In genomic region chr5:140557965-140558364, GRCh38 we compare ENCODE assay signal across 9 cellular contexts. TPM values are rescaled to one million over a fixed set of nuclear protein-coding genes. Genes with fewer than 3 reads are reported as not detected.
DNase-seq lines count a peak whose midpoint lies in the region; ATAC-seq, FAIRE-seq and TF ChIP-seq lines count a peak whose summit lies in the region.
"Had no signal": no experiment of that assay in that cellular context is flagged by ENCODE, and none has a peak within 500 bp of the region (broad histone marks: within the 10 kb centered on the region; RNA-seq: fewer than 3 reads in every experiment).

No MANE protein-coding gene starts in this region.

- WGBS in SK-N-SH (ENCODE audit: low lambda C conversion rate), result 91% methylated on average over 3 of the region's 3 CpGs

- peak overlapping the region; percentile 68; the same call in 1 of the 2 replicates for H2AFZ ChIP-seq in SK-N-SH (ENCODE audit: low read depth)

- H3K9me2 ChIP-seq in SK-N-SH, result no peaks in the 10 kb centered on the region

- H3K27me3 Mint-ChIP-seq in activated T-helper 1 cell treated with anti-CD3 and anti-CD28 coated beads, Interleukin-12 subunit alpha, Interleukin-12 subunit beta, Interleukin-2, Interleukin-4 antibody, amounts not matched to agents 30 ng/mL and 10 ng/mL and 1 ng/mL, durations not matched to agents 14 hours and 24 hours and 36 hours (ENCODE audit: insufficient read depth), result no peaks in the 10 kb centered on the region

- no peaks in the 10 kb centered on the region for H3K9me3 Mint-ChIP-seq in activated T-helper 1 cell treated with anti-CD3 and anti-CD28 coated beads, Interleukin-12 subunit alpha, Interleukin-12 subunit beta, Interleukin-2, Interleukin-4 antibody, amounts not matched to agents 30 ng/mL and 10 ng/mL and 1 ng/mL, durations not matched to agents 14 hours and 24 hours and 36 hours

- POLR2A ChIA-PET in SK-N-SH (lab: Yijun Ruan, JAX), result interaction anchor here (0.6 to 1.4 kb wide), 7 partner anchors 9 to 157 kb away, joined by 3 to 21 read pairs (median 4); partner anchors contain the start of genes ANKHD1, EIF4EBP3, HARS1 and HARS2

- no peak for ATAC-seq in SK-N-SH treated with all-trans-retinoic acid at 6 μM for 48 hours
- no peak for ATAC-seq in HG02885 (IDR thresholded peaks at IDR 0.05; ENCODE audit: poor library complexity, unreplicated experiment)

- TF ChIP-seq RAD21 in SK-N-SH (IDR thresholded peaks at IDR 0.05; ENCODE audit: low read length), result no peak

- peaks cover 39% of the 10 kb centered on the region for H3K36me3 Mint-ChIP-seq in activated T-helper 1 cell treated with anti-CD3 and anti-CD28 coated beads, Interleukin-12 subunit alpha, Interleukin-12 subunit beta, Interleukin-2, Interleukin-4 antibody, amounts not matched to agents 30 ng/mL and 10 ng/mL and 1 ng/mL, durations not matched to agents 14 hours and 24 hours and 36 hours (ENCODE audit: low read depth)

- CTCF ChIA-PET in SK-N-SH (lab: Yijun Ruan, JAX), result interaction anchor here (0.7 to 1.5 kb wide), 4 partner anchors 10 to 762 kb away, joined by 3 to 6 read pairs (median 3); partner anchors contain the start of genes EIF4EBP3, HBEGF and TAF7

- H3K4me2 ChIP-seq in SK-N-SH, result peak overlapping the region; percentile 61

- peak overlapping the region; percentile 88 for H3K4me3 Mint-ChIP-seq in activated T-helper 1 cell treated with anti-CD3 and anti-CD28 coated beads, Interleukin-12 subunit alpha, Interleukin-12 subunit beta, Interleukin-2, Interleukin-4 antibody, amounts not matched to agents 30 ng/mL and 10 ng/mL and 1 ng/mL, durations not matched to agents 14 hours and 24 hours and 36 hours

- H3K4me1 Mint-ChIP-seq in activated T-helper 1 cell treated with anti-CD3 and anti-CD28 coated beads, Interleukin-12 subunit alpha, Interleukin-12 subunit beta, Interleukin-2, Interleukin-4 antibody, amounts not matched to agents 30 ng/mL and 10 ng/mL and 1 ng/mL, durations not matched to agents 14 hours and 24 hours and 36 hours (ENCODE audit: low read depth), result peaks cover 50% of the 10 kb centered on the region

- peaks cover 9% of the 10 kb centered on the region for H3F3A ChIP-seq in SK-N-SH (replicated peaks; ENCODE audit: insufficient read depth)

- intact Hi-C loops in activated T-helper 1 cell treated with anti-CD3 and anti-CD28 coated beads, Interleukin-12 subunit alpha, Interleukin-12 subunit beta, Interleukin-2, Interleukin-4 antibody, amounts not matched to agents 30 ng/mL and 10 ng/mL and 1 ng/mL, durations not matched to agents 14 hours and 24 hours and 36 hours (cut with micrococcal nuclease), result loop anchor here (1.0 to 10.0 kb wide), 8 partner anchors 7 to 303 kb away; partner anchors contain the start of genes EIF4EBP3, IK, NDUFA2 and PFDN1
- intact Hi-C loops in kidney (cut with DNase I), result no loop called here

- peaks cover 7 to 23% of the 10 kb centered on the region in 2 experiments; a peak in 3 of 4 replicates for H3K4me1 ChIP-seq in SK-N-SH (ENCODE audit: control insufficient read depth in 1 of 2, insufficient read depth in 2 of 2, low read depth in 1 of 2, low read length in 1 of 2)
- peaks cover 10 to 17% of the 10 kb centered on the region in 2 donors for H3K4me1 ChIP-seq in kidney (ENCODE audit: control insufficient read depth in 1 of 2, insufficient read depth in 1 of 2, low read depth in 1 of 2, low read length in 2 of 2)
- peaks cover 6 to 37% (median 21%) of the 10 kb centered on the region in 5 donors for H3K4me1 ChIP-seq in subcutaneous abdominal adipose tissue (ENCODE audit: control insufficient read depth in 5 of 5, insufficient read depth in 5 of 5, low read length in 5 of 5)

- H3K9ac ChIP-seq in SK-N-SH, result peak overlapping the region; percentile 89
- peak overlapping the region in 1 of 2 donors; percentile 85 for H3K9ac ChIP-seq in kidney (ENCODE audit: low read length in 2 of 2)
- H3K9ac ChIP-seq in subcutaneous abdominal adipose tissue (ENCODE audit: low read length in 5 of 5), result peak overlapping the region in 2 of 5 donors; percentile 92 to 94

- FAIRE-seq in kidney (lab: Jason Lieb, UNC), result no peak
- FAIRE-seq: A204.1 had no signal

- in situ Hi-C loops in G401 (cut with HindIII; ENCODE audit: low sequenced_read_pairs), result no loop called here

- TF ChIP-seq EP300 in SK-N-SH (IDR thresholded peaks at IDR 0.05; ENCODE audit: borderline replicate concordance in 1 of 2, low read depth in 1 of 2, low read length in 1 of 2), result no peak

- H3K79me2 ChIP-seq in SK-N-SH (ENCODE audit: insufficient read depth), result peaks cover 43% of the 10 kb centered on the region

- no peaks in the 10 kb centered on the region for H3K9me3 ChIP-seq in SK-N-SH
- no peaks in the 10 kb centered on the region for H3K9me3 ChIP-seq in kidney (ENCODE audit: control insufficient read depth in 1 of 2, low read length in 2 of 2)
- no peaks in the 10 kb centered on the region for H3K9me3 ChIP-seq in subcutaneous abdominal adipose tissue (ENCODE audit: control insufficient read depth in 5 of 5, low read length in 5 of 5)

- peaks cover 6 to 22% of the 10 kb centered on the region in 2 experiments for H3K36me3 ChIP-seq in SK-N-SH (replicated peaks in 1 of 2; ENCODE audit: control insufficient read depth in 1 of 2, insufficient read depth in 2 of 2, low read length in 1 of 2)
- H3K36me3 ChIP-seq in kidney (ENCODE audit: control insufficient read depth in 1 of 2, insufficient read depth in 2 of 2, low read length in 2 of 2), result no peaks in the 10 kb centered on the region
- peaks cover 6 to 34% (median 24%) of the 10 kb centered on the region in 5 donors for H3K36me3 ChIP-seq in subcutaneous abdominal adipose tissue (ENCODE audit: control insufficient read depth in 5 of 5, insufficient read depth in 5 of 5, low read length in 5 of 5)

- H3K4me3 ChIP-seq in SK-N-SH (ENCODE audit: low read depth in 2 of 2, low read length in 1 of 2) (peak overlapping the region in 1 of 2 experiments; percentile 85; a peak in 2 of 4 replicates), kidney (ENCODE audit: low read length in 2 of 2) (peak overlapping the region in 1 of 2 donors; percentile 81), subcutaneous abdominal adipose tissue (ENCODE audit: low read depth in 1 of 5, low read length in 5 of 5) (peak overlapping the region in 2 of 5 donors; percentile 81 to 85)

- H3K27ac ChIP-seq in SK-N-SH (ENCODE audit: low read depth in 2 of 2, low read length in 1 of 2) (peak overlapping the region; percentile 78 to 92), kidney (ENCODE audit: low read depth in 2 of 2, low read length in 2 of 2) (peak overlapping the region; percentile 85 to 95), subcutaneous abdominal adipose tissue (ENCODE audit: low read depth, low read length) (peak overlapping the region; percentile 84)

- H3K27me3 ChIP-seq in SK-N-SH (ENCODE audit: insufficient read depth) (no peaks in the 10 kb centered on the region), subcutaneous abdominal adipose tissue (ENCODE audit: control insufficient read depth in 5 of 5, insufficient read depth in 4 of 5, low read length in 5 of 5) (no peaks in the 10 kb centered on the region)

- DNase-seq in SK-N-SH (no peak), kidney (no peak), NCI-H146 treated with DMSO at 0.1 percent for 48 hours (lab: John Stamatoyannopoulos, UW; ENCODE audit: unreplicated experiment) (no peak), G401 (ENCODE audit: low spot score) (no peak)
- DNase-seq in activated T-helper 1 cell treated with anti-CD3 and anti-CD28 coated beads, Interleukin-12 subunit alpha, Interleukin-12 subunit beta, Interleukin-2, Interleukin-4 antibody, amounts not matched to agents 30 ng/mL and 10 ng/mL and 1 ng/mL, durations not matched to agents 14 hours and 24 hours and 36 hours (ENCODE audit: low spot score), result no peak

- peaks cover 4% of the 10 kb centered on the region; the same call in 1 of the 2 replicates for H4K20me1 ChIP-seq in SK-N-SH (ENCODE audit: insufficient read depth)

- peak overlapping the region; percentile 89 for H3K27ac Mint-ChIP-seq in activated T-helper 1 cell treated with anti-CD3 and anti-CD28 coated beads, Interleukin-12 subunit alpha, Interleukin-12 subunit beta, Interleukin-2, Interleukin-4 antibody, amounts not matched to agents 30 ng/mL and 10 ng/mL and 1 ng/mL, durations not matched to agents 14 hours and 24 hours and 36 hours

- TF ChIP-seq CTCF in SK-N-SH (IDR thresholded peaks at IDR 0.05) (no peak), kidney (IDR thresholded peaks at IDR 0.05; ENCODE audit: borderline replicate concordance, extremely low read depth, insufficient read depth) (no peak)

RNA-seq across cellular contexts. Expression of gene SRA1, which starts 0.7 kb away (rescaled TPM):
- polyA plus RNA-seq in SK-N-SH (2012; rRNA removed) (35.9 and 37.8 TPM in 2 replicates), kidney (ENCODE audit: insufficient read depth, low read depth, low replicate concordance) (52.4 TPM)
- 36.1 and 37.2 TPM in 2 replicates for polyA plus RNA-seq in SK-N-SH (2012; cell fraction: cytosol; rRNA removed)
- 52.5 and 70.9 TPM in 2 replicates for polyA plus RNA-seq in SK-N-SH (2012; cell fraction: nucleus; rRNA removed)
- total RNA-seq in activated T-helper 1 cell treated with anti-CD3 and anti-CD28 coated beads, Interleukin-12 subunit alpha, Interleukin-12 subunit beta, Interleukin-2, Interleukin-4 antibody, amounts not matched to agents 30 ng/mL and 10 ng/mL and 1 ng/mL, durations not matched to agents 14 hours and 24 hours and 36 hours, result 55.6 and 59.2 TPM in 2 replicates
- total RNA-seq in kidney, result 31.3 TPM
- 50.9 and 53.8 TPM in 2 replicates for total RNA-seq in G401 (2014; rRNA removed; shearing (Covaris generic))

RNA-seq across cellular contexts. Expression of gene APBB3, which starts 6.4 kb away (rescaled TPM):
- polyA plus RNA-seq in SK-N-SH (2012; rRNA removed) (36.0 and 54.5 TPM in 2 replicates), kidney (ENCODE audit: insufficient read depth, low read depth, low replicate concordance) (19.6 TPM)
- 8.4 and 11.9 TPM in 2 replicates for polyA plus RNA-seq in SK-N-SH (2012; cell fraction: cytosol; rRNA removed)
- 264 and 329 TPM in 2 replicates for polyA plus RNA-seq in SK-N-SH (2012; cell fraction: nucleus; rRNA removed)
- 17.2 and 21.2 TPM in 2 replicates for total RNA-seq in activated T-helper 1 cell treated with anti-CD3 and anti-CD28 coated beads, Interleukin-12 subunit alpha, Interleukin-12 subunit beta, Interleukin-2, Interleukin-4 antibody, amounts not matched to agents 30 ng/mL and 10 ng/mL and 1 ng/mL, durations not matched to agents 14 hours and 24 hours and 36 hours
- total RNA-seq in kidney, result 33.9 TPM
- total RNA-seq in G401 (2014; rRNA removed; shearing (Covaris generic)), result 11.6 and 27.4 TPM in 2 replicates

RNA-seq across cellular contexts. Expression of gene SLC35A4, which starts 6.7 kb away (rescaled TPM):
- polyA plus RNA-seq in SK-N-SH (2012; rRNA removed), result 56.2 and 74.9 TPM in 2 replicates
- 39.3 and 58.7 TPM in 2 replicates for polyA plus RNA-seq in SK-N-SH (2012; cell fraction: cytosol; rRNA removed)
- polyA plus RNA-seq in SK-N-SH (2012; cell fraction: nucleus; rRNA removed), result 54.5 and 59.4 TPM in 2 replicates
- total RNA-seq in activated T-helper 1 cell treated with anti-CD3 and anti-CD28 coated beads, Interleukin-12 subunit alpha, Interleukin-12 subunit beta, Interleukin-2, Interleukin-4 antibody, amounts not matched to agents 30 ng/mL and 10 ng/mL and 1 ng/mL, durations not matched to agents 14 hours and 24 hours and 36 hours, result 94.3 and 107 TPM in 2 replicates
- 89.9 TPM for total RNA-seq in kidney
- 71.2 TPM for polyA plus RNA-seq in kidney (ENCODE audit: insufficient read depth, low read depth, low replicate concordance)
- total RNA-seq in G401 (2014; rRNA removed; shearing (Covaris generic)), result 24.4 and 44.6 TPM in 2 replicates

RNA-seq across cellular contexts. Expression of gene EIF4EBP3, which starts 10.5 kb away (rescaled TPM):
- 1.1 and 1.2 TPM in 2 replicates for polyA plus RNA-seq in SK-N-SH (2012; rRNA removed)
- 0.63 and 0.79 TPM in 2 replicates for polyA plus RNA-seq in SK-N-SH (2012; cell fraction: cytosol; rRNA removed)
- polyA plus RNA-seq in SK-N-SH (2012; cell fraction: nucleus; rRNA removed), result 3.4 and 3.6 TPM in 2 replicates
- 12.7 and 16.1 TPM in 2 replicates for total RNA-seq in activated T-helper 1 cell treated with anti-CD3 and anti-CD28 coated beads, Interleukin-12 subunit alpha, Interleukin-12 subunit beta, Interleukin-2, Interleukin-4 antibody, amounts not matched to agents 30 ng/mL and 10 ng/mL and 1 ng/mL, durations not matched to agents 14 hours and 24 hours and 36 hours
- 22.6 TPM for total RNA-seq in kidney
- 48.8 TPM for polyA plus RNA-seq in kidney (ENCODE audit: insufficient read depth, low read depth, low replicate concordance)
- total RNA-seq in G401 (2014; rRNA removed; shearing (Covaris generic)), result 1.3 TPM in 1 of 2 replicates, not detected in the other
